Comparison of ENCODE assay signal across 34 cellular contexts in genomic region chr7:55496906-55497305, GRCh38.
"Had no signal": no experiment of that assay in that cellular context is flagged by ENCODE, and none has a peak within 500 bp of the region (broad histone marks: within the 10 kb centered on the region; RNA-seq: fewer than 3 reads in every experiment).

No MANE protein-coding gene starts in this region.

- H3K4me3 ChIP-seq: Peyer's patch had no signal

- H3K4me2 ChIP-seq: KMS-11 had no signal

- H3K9me3 Mint-ChIP-seq: activated B cell treated with CpG ODN at 0.5 μM for 24 hours; activated CD4-positive, alpha-beta memory T cell treated with anti-CD3 and anti-CD28 coated beads, Interleukin-2, amount 10 ng/mL, durations not matched to agents 7 days and 5 days; activated naive CD4-positive, alpha-beta T cell treated with anti-CD3 and anti-CD28 coated beads, Interleukin-2, amount 50 U/mL, for 24 hours; activated naive CD8-positive, alpha-beta T cell treated with anti-CD3 and anti-CD28 coated beads, Interleukin-2, amount 50 U/mL, for 24 hours; activated T-helper 2 cell treated with anti-CD3 and anti-CD28 coated beads, Interferon-gamma antibody, Interleukin-2, Interleukin-4, amounts not matched to agents 10 μg/mL and 5 μg/mL and 100 μg/mL, durations not matched to agents 14 hours and 24 hours and 36 hours; brain had no signal

- H3K9me3 ChIP-seq: Peyer's patch had no signal

- H3K27ac ChIP-seq: KMS-11, Peyer's patch, VCaP had no signal

- DNase-seq: activated B cell treated with CpG ODN at 0.5 μM for 24 hours; activated CD4-positive, alpha-beta memory T cell treated with anti-CD3 and anti-CD28 coated beads, Interleukin-2, amount 10 ng/mL, durations not matched to agents 7 days and 5 days; activated CD4-positive, alpha-beta T cell treated with anti-CD3 and anti-CD28 coated beads for 4 hours; activated CD4-positive, CD25-positive, alpha-beta regulatory T cell treated with anti-CD3 and anti-CD28 coated beads, Interleukin-2, amount 50 U/mL, for 72 hours; activated CD8-positive, alpha-beta memory T cell treated with anti-CD3 and anti-CD28 coated beads for 24 hours; activated CD8-positive, alpha-beta memory T cell treated with anti-CD3 and anti-CD28 coated beads, Interleukin-2, amount 10 ng/mL, durations not matched to agents 7 days and 5 days; activated CD8-positive, alpha-beta memory T cell treated with anti-CD3 and anti-CD28 coated beads, Interleukin-2, amount 50 U/mL, for 48 hours; activated gamma-delta T cell; activated naive CD4-positive, alpha-beta T cell treated with Interleukin-2 at 50 U/mL for 16 hours; activated naive CD8-positive, alpha-beta T cell treated with anti-CD3 and anti-CD28 coated beads, Interleukin-2, amount 50 U/mL, for 24 hours; anterior cingulate cortex; central memory CD4-positive, alpha-beta T cell; MM.1S; MV-4-11; NCI-H1092; NCI-H1436 treated with DMSO at 0.1 percent for 48 hours; NCI-H1694 treated with DMSO at 0.1 percent for 48 hours; NCI-H2029; NCI-H345; NCI-H524 treated with DMSO at 0.1 percent for 48 hours; PC-3; RPMI8226; SIG-M5; SW 1271; T-helper 1 cell; T-helper 2 cell; T-helper 9 cell had no signal

- H3K4me1 ChIP-seq: Peyer's patch had no signal

- ATAC-seq: activated CD8-positive, alpha-beta memory T cell treated with anti-CD3 and anti-CD28 coated beads, Interleukin-2, amount 10 ng/mL, durations not matched to agents 7 days and 5 days; activated naive CD8-positive, alpha-beta T cell treated with anti-CD3 and anti-CD28 coated beads, Interleukin-2, amount 50 U/mL, for 24 hours; PC-3; SK-N-SH treated with all-trans-retinoic acid at 6 μM for 48 hours had no signal

- H3K9ac ChIP-seq: KMS-11 had no signal

- H3K27ac Mint-ChIP-seq: activated CD4-positive, alpha-beta memory T cell treated with anti-CD3 and anti-CD28 coated beads, Interleukin-2, amount 10 ng/mL, durations not matched to agents 7 days and 5 days; activated CD8-positive, alpha-beta memory T cell treated with anti-CD3 and anti-CD28 coated beads, Interleukin-2, amount 10 ng/mL, durations not matched to agents 7 days and 5 days; activated T-helper 2 cell treated with anti-CD3 and anti-CD28 coated beads, Interferon-gamma antibody, Interleukin-2, Interleukin-4, amounts not matched to agents 10 μg/mL and 5 μg/mL and 100 μg/mL, durations not matched to agents 14 hours and 24 hours and 36 hours; brain had no signal

- H3K27me3 ChIP-seq: Peyer's patch had no signal

- H3K27me3 Mint-ChIP-seq: activated B cell treated with CpG ODN at 0.5 μM for 24 hours; activated CD4-positive, alpha-beta memory T cell treated with anti-CD3 and anti-CD28 coated beads, Interleukin-2, amount 10 ng/mL, durations not matched to agents 7 days and 5 days; activated CD8-positive, alpha-beta memory T cell treated with anti-CD3 and anti-CD28 coated beads, Interleukin-2, amount 10 ng/mL, durations not matched to agents 7 days and 5 days; activated naive CD4-positive, alpha-beta T cell treated with anti-CD3 and anti-CD28 coated beads, Interleukin-2, amount 50 U/mL, for 24 hours; activated naive CD8-positive, alpha-beta T cell treated with anti-CD3 and anti-CD28 coated beads, Interleukin-2, amount 50 U/mL, for 24 hours; brain had no signal

- H3K4me3 Mint-ChIP-seq: activated B cell treated with CpG ODN at 0.5 μM for 24 hours; activated CD4-positive, alpha-beta memory T cell treated with anti-CD3 and anti-CD28 coated beads, Interleukin-2, amount 10 ng/mL, durations not matched to agents 7 days and 5 days; activated CD8-positive, alpha-beta memory T cell treated with anti-CD3 and anti-CD28 coated beads, Interleukin-2, amount 10 ng/mL, durations not matched to agents 7 days and 5 days; activated naive CD4-positive, alpha-beta T cell treated with anti-CD3 and anti-CD28 coated beads, Interleukin-2, amount 50 U/mL, for 24 hours; activated naive CD8-positive, alpha-beta T cell treated with anti-CD3 and anti-CD28 coated beads, Interleukin-2, amount 50 U/mL, for 24 hours; brain had no signal
